Comparison of ENCODE assay signal across 34 cellular contexts in the genomic region with DNA sequence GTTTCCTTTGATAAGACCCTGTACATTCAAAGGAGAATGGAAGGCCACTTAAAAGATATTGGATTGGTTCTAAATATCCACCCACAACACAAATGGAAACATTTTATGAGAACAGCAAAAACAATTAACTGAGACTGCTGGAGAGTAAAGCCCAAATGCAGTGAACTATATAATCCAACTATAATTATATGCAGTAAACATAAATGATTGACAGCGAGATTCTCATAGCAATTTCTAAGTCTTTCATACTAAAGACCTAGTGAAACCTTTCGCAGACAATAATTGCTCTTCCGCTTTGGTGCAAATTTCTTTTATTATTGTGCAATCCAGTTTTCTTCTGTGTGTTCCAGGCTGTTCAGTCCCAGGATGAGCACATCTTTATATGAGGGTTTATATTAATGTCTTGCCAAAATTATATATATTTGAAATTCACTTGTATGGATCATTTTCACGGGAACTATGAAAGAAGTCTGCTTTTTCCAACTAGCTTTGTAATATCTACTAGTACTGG.
"Had no signal": no experiment of that assay in that cellular context is flagged by ENCODE, and none has a peak within 500 bp of the region (broad histone marks: within the 10 kb centered on the region; RNA-seq: fewer than 3 reads in every experiment).

No MANE protein-coding gene starts in this region.

- H3K4me3 ChIP-seq: adrenal gland, body of pancreas, esophagus squamous epithelium, gastroesophageal sphincter, heart right ventricle had no signal

- H3K9me3 ChIP-seq: adrenal gland, body of pancreas, esophagus squamous epithelium, gastroesophageal sphincter, heart right ventricle had no signal

- H3K27me3 Mint-ChIP-seq: activated B cell treated with CpG ODN at 0.5 μM for 24 hours; activated CD4-positive, alpha-beta T cell treated with anti-CD3 and anti-CD28 coated beads, Interleukin-2, amount 10 ng/mL, durations not matched to agents 24 days and 14 days; activated CD8-positive, alpha-beta memory T cell treated with anti-CD3 and anti-CD28 coated beads, Interleukin-2, amount 10 ng/mL, durations not matched to agents 7 days and 5 days; activated naive CD8-positive, alpha-beta T cell treated with anti-CD3 and anti-CD28 coated beads for 36 hours had no signal

- H3K36me3 ChIP-seq: adrenal gland, esophagus squamous epithelium, gastroesophageal sphincter, heart right ventricle, WERI-Rb-1 had no signal

- H3K4me1 ChIP-seq: adrenal gland, body of pancreas, esophagus squamous epithelium, gastroesophageal sphincter, heart right ventricle had no signal

- H3K4me3 Mint-ChIP-seq: activated B cell treated with CpG ODN at 0.5 μM for 24 hours; activated CD4-positive, alpha-beta memory T cell treated with anti-CD3 and anti-CD28 coated beads for 36 hours; activated CD4-positive, alpha-beta T cell treated with anti-CD3 and anti-CD28 coated beads for 36 hours; activated CD4-positive, alpha-beta T cell treated with anti-CD3 and anti-CD28 coated beads, Interleukin-2, amount 10 ng/mL, durations not matched to agents 24 days and 14 days; activated CD8-positive, alpha-beta memory T cell treated with anti-CD3 and anti-CD28 coated beads, Interleukin-2, amount 10 ng/mL, durations not matched to agents 7 days and 5 days; activated CD8-positive, alpha-beta T cell treated with anti-CD3 and anti-CD28 coated beads, Interleukin-2, amount 10 ng/mL, durations not matched to agents 7 days and 5 days; activated naive CD4-positive, alpha-beta T cell treated with anti-CD3 and anti-CD28 coated beads for 36 hours; activated naive CD4-positive, alpha-beta T cell treated with anti-CD3 and anti-CD28 coated beads, Interleukin-2, amount 50 U/mL, for 24 hours; activated naive CD8-positive, alpha-beta T cell treated with anti-CD3 and anti-CD28 coated beads for 36 hours; activated naive CD8-positive, alpha-beta T cell treated with anti-CD3 and anti-CD28 coated beads, Interleukin-2, amount 50 U/mL, for 24 hours; activated T-helper 1 cell treated with anti-CD3 and anti-CD28 coated beads, Interleukin-12 subunit alpha, Interleukin-12 subunit beta, Interleukin-2, Interleukin-4 antibody, amounts not matched to agents 30 ng/mL and 10 ng/mL and 1 ng/mL, durations not matched to agents 14 hours and 24 hours and 36 hours; T-helper 17 cell; T-helper 2 cell treated with Interferon-gamma antibody and Interleukin-4, amounts not matched to agents 5 μg/mL and 100 μg/mL, for 36 hours had no signal

- H3K36me3 Mint-ChIP-seq: activated CD4-positive, alpha-beta memory T cell treated with anti-CD3 and anti-CD28 coated beads for 36 hours; activated CD8-positive, alpha-beta memory T cell treated with anti-CD3 and anti-CD28 coated beads, Interleukin-2, amount 10 ng/mL, durations not matched to agents 7 days and 5 days; activated naive CD4-positive, alpha-beta T cell treated with anti-CD3 and anti-CD28 coated beads, Interleukin-2, amount 50 U/mL, for 24 hours; activated naive CD8-positive, alpha-beta T cell treated with anti-CD3 and anti-CD28 coated beads for 36 hours had no signal

- DNase-seq: activated B cell treated with CpG ODN at 0.5 μM for 24 hours; activated CD4-positive, alpha-beta memory T cell treated with anti-CD3 and anti-CD28 coated beads for 36 hours; activated CD4-positive, alpha-beta T cell treated with anti-CD3 and anti-CD28 coated beads for 36 hours; activated CD4-positive, alpha-beta T cell treated with anti-CD3 and anti-CD28 coated beads, Interleukin-2, amount 10 ng/mL, durations not matched to agents 24 days and 14 days; activated CD4-positive, CD25-positive, alpha-beta regulatory T cell treated with anti-CD3 and anti-CD28 coated beads, Interleukin-2, amount 50 U/mL, for 72 hours; activated CD8-positive, alpha-beta memory T cell treated with anti-CD3 and anti-CD28 coated beads, Interleukin-2, amount 10 ng/mL, durations not matched to agents 7 days and 5 days; activated CD8-positive, alpha-beta memory T cell treated with anti-CD3 and anti-CD28 coated beads, Interleukin-2, amount 50 U/mL, for 4 hours; activated CD8-positive, alpha-beta T cell treated with anti-CD3 and anti-CD28 coated beads, Interleukin-2, amount 10 ng/mL, durations not matched to agents 7 days and 5 days; activated effector memory CD4-positive, alpha-beta T cell treated with anti-CD3 and anti-CD28 coated beads, Interleukin-2, amount 50 U/mL, for 16 hours; activated naive CD4-positive, alpha-beta T cell treated with anti-CD3 and anti-CD28 coated beads for 36 hours; activated naive CD8-positive, alpha-beta T cell treated with anti-CD3 and anti-CD28 coated beads for 36 hours; activated naive CD8-positive, alpha-beta T cell treated with anti-CD3 and anti-CD28 coated beads, Interleukin-2, amount 50 U/mL, for 24 hours; activated T-cell treated with anti-CD3 and anti-CD28 coated beads, Interleukin-2, amount 50 U/mL, for 1 hour; activated T-cell treated with anti-CD3 and anti-CD28 coated beads, Interleukin-2, amount 50 U/mL, for 48 hours; adrenal gland; amygdala; aorta; body of pancreas; caudate nucleus; cortex of kidney; dermis blood vessel endothelial cell; effector CD8-positive, alpha-beta T cell; esophagus squamous epithelium; foreskin melanocyte; heart right ventricle; T-helper 17 cell; T1000; WERI-Rb-1 had no signal

- H3K27ac ChIP-seq: adrenal gland, body of pancreas, epithelial cell of prostate, esophagus squamous epithelium, gastroesophageal sphincter, heart right ventricle, WERI-Rb-1 had no signal

- ATAC-seq: activated CD4-positive, alpha-beta T cell treated with anti-CD3 and anti-CD28 coated beads for 36 hours; activated CD8-positive, alpha-beta memory T cell treated with anti-CD3 and anti-CD28 coated beads, Interleukin-2, amount 10 ng/mL, durations not matched to agents 7 days and 5 days; activated CD8-positive, alpha-beta T cell treated with anti-CD3 and anti-CD28 coated beads, Interleukin-2, amount 10 ng/mL, durations not matched to agents 7 days and 5 days; activated naive CD8-positive, alpha-beta T cell treated with anti-CD3 and anti-CD28 coated beads, Interleukin-2, amount 50 U/mL, for 24 hours; body of pancreas; gastroesophageal sphincter; heart right ventricle; T-helper 17 cell had no signal

- H3K27me3 ChIP-seq: adrenal gland, body of pancreas, esophagus squamous epithelium, gastroesophageal sphincter, heart right ventricle had no signal

- H3K9me3 Mint-ChIP-seq: activated CD4-positive, alpha-beta memory T cell treated with anti-CD3 and anti-CD28 coated beads for 36 hours; activated CD4-positive, alpha-beta T cell treated with anti-CD3 and anti-CD28 coated beads, Interleukin-2, amount 10 ng/mL, durations not matched to agents 24 days and 14 days; activated naive CD4-positive, alpha-beta T cell treated with anti-CD3 and anti-CD28 coated beads for 36 hours; activated naive CD8-positive, alpha-beta T cell treated with anti-CD3 and anti-CD28 coated beads for 36 hours; activated T-helper 1 cell treated with anti-CD3 and anti-CD28 coated beads, Interleukin-12 subunit alpha, Interleukin-12 subunit beta, Interleukin-2, Interleukin-4 antibody, amounts not matched to agents 30 ng/mL and 10 ng/mL and 1 ng/mL, durations not matched to agents 14 hours and 24 hours and 36 hours; activated T-helper 2 cell treated with anti-CD3 and anti-CD28 coated beads, Interferon-gamma antibody, Interleukin-2, Interleukin-4, amounts not matched to agents 10 μg/mL and 5 μg/mL and 100 μg/mL, durations not matched to agents 14 hours and 24 hours and 36 hours; T-helper 2 cell treated with Interferon-gamma antibody and Interleukin-4, amounts not matched to agents 5 μg/mL and 100 μg/mL, for 36 hours had no signal

- H3K4me1 Mint-ChIP-seq: activated B cell treated with CpG ODN at 0.5 μM for 24 hours; activated CD4-positive, alpha-beta T cell treated with anti-CD3 and anti-CD28 coated beads for 36 hours; activated CD4-positive, alpha-beta T cell treated with anti-CD3 and anti-CD28 coated beads, Interleukin-2, amount 10 ng/mL, durations not matched to agents 24 days and 14 days; activated CD8-positive, alpha-beta memory T cell treated with anti-CD3 and anti-CD28 coated beads, Interleukin-2, amount 10 ng/mL, durations not matched to agents 7 days and 5 days; activated naive CD4-positive, alpha-beta T cell treated with anti-CD3 and anti-CD28 coated beads, Interleukin-2, amount 50 U/mL, for 24 hours; activated naive CD8-positive, alpha-beta T cell treated with anti-CD3 and anti-CD28 coated beads for 36 hours; activated naive CD8-positive, alpha-beta T cell treated with anti-CD3 and anti-CD28 coated beads, Interleukin-2, amount 50 U/mL, for 24 hours; T-helper 17 cell had no signal

- H3K27ac Mint-ChIP-seq: activated B cell treated with CpG ODN at 0.5 μM for 24 hours; activated CD4-positive, alpha-beta memory T cell treated with anti-CD3 and anti-CD28 coated beads for 36 hours; activated CD4-positive, alpha-beta T cell treated with anti-CD3 and anti-CD28 coated beads for 36 hours; activated CD4-positive, alpha-beta T cell treated with anti-CD3 and anti-CD28 coated beads, Interleukin-2, amount 10 ng/mL, durations not matched to agents 24 days and 14 days; activated CD8-positive, alpha-beta memory T cell treated with anti-CD3 and anti-CD28 coated beads, Interleukin-2, amount 10 ng/mL, durations not matched to agents 7 days and 5 days; activated CD8-positive, alpha-beta T cell treated with anti-CD3 and anti-CD28 coated beads, Interleukin-2, amount 10 ng/mL, durations not matched to agents 7 days and 5 days; activated naive CD4-positive, alpha-beta T cell treated with anti-CD3 and anti-CD28 coated beads for 36 hours; activated naive CD4-positive, alpha-beta T cell treated with anti-CD3 and anti-CD28 coated beads, Interleukin-2, amount 50 U/mL, for 24 hours; activated naive CD8-positive, alpha-beta T cell treated with anti-CD3 and anti-CD28 coated beads for 36 hours; activated naive CD8-positive, alpha-beta T cell treated with anti-CD3 and anti-CD28 coated beads, Interleukin-2, amount 50 U/mL, for 24 hours; activated T-helper 1 cell treated with anti-CD3 and anti-CD28 coated beads, Interleukin-12 subunit alpha, Interleukin-12 subunit beta, Interleukin-2, Interleukin-4 antibody, amounts not matched to agents 30 ng/mL and 10 ng/mL and 1 ng/mL, durations not matched to agents 14 hours and 24 hours and 36 hours; activated T-helper 2 cell treated with anti-CD3 and anti-CD28 coated beads, Interferon-gamma antibody, Interleukin-2, Interleukin-4, amounts not matched to agents 10 μg/mL and 5 μg/mL and 100 μg/mL, durations not matched to agents 14 hours and 24 hours and 36 hours; T-helper 17 cell; T-helper 2 cell treated with Interferon-gamma antibody and Interleukin-4, amounts not matched to agents 5 μg/mL and 100 μg/mL, for 36 hours had no signal
